Comparison of ENCODE assay signal across 1 cellular context in genomic region chr5:148826082-148826971, GRCh38.
A peak's percentile ranks its signal among the peaks of the same experiment; 100 is the strongest.
TF ChIP-seq lines count a peak whose summit lies in the region.

TSS of gene ADRB2 (plus strand) at chr5:148826611. CDS start at chr5:148826832, 221 bp downstream.

TF ChIP-seq in SK-N-SH, 30 proteins besides CTCF, POLR2A, EP300 and RAD21 (continued from another document):
- TF ChIP-seq, protein P1, sequence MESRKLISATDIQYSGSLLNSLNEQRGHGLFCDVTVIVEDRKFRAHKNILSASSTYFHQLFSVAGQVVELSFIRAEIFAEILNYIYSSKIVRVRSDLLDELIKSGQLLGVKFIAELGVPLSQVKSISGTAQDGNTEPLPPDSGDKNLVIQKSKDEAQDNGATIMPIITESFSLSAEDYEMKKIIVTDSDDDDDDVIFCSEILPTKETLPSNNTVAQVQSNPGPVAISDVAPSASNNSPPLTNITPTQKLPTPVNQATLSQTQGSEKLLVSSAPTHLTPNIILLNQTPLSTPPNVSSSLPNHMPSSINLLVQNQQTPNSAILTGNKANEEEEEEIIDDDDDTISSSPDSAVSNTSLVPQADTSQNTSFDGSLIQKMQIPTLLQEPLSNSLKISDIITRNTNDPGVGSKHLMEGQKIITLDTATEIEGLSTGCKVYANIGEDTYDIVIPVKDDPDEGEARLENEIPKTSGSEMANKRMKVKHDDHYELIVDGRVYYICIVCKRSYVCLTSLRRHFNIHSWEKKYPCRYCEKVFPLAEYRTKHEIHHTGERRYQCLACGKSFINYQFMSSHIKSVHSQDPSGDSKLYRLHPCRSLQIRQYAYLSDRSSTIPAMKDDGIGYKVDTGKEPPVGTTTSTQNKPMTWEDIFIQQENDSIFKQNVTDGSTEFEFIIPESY (IDR thresholded peaks at IDR 0.05; ENCODE audit: borderline replicate concordance, low read depth) = no peak
- TF ChIP-seq FOXM1 (IDR thresholded peaks at IDR 0.05; ENCODE audit: low read depth) = no peak
- TF ChIP-seq JUND (IDR thresholded peaks at IDR 0.05) = no peak
- peak; percentile 28; the same call in 1 of the 2 replicates for TF ChIP-seq RFX5 (IDR thresholded peaks at IDR 0.05; ENCODE audit: low read length)
- no peak for TF ChIP-seq TCF12 (IDR thresholded peaks at IDR 0.05)
- 0 out of 2 replicates have a peak, but pooled peaks have one; percentile 31 for TF ChIP-seq YY1 (IDR thresholded peaks at IDR 0.05; ENCODE audit: low read depth)
- TF ChIP-seq TAF1 (IDR thresholded peaks at IDR 0.05; ENCODE audit: borderline replicate concordance, low read depth, low read length) = peak; percentile 68; the same call in 1 of the 2 replicates
- peak; percentile 42 for TF ChIP-seq NRF1 (IDR thresholded peaks at IDR 0.05; ENCODE audit: low read depth, low read length)
- TF ChIP-seq TEAD4 (IDR thresholded peaks at IDR 0.05; ENCODE audit: borderline replicate concordance, insufficient read depth) = no peak
- peak; percentile 49; the same call in 1 of the 2 replicates for TF ChIP-seq RCOR1 (IDR thresholded peaks at IDR 0.05; ENCODE audit: low read length)
- peak; percentile 85 for TF ChIP-seq POLR2AphosphoS5 (IDR thresholded peaks at IDR 0.05; ENCODE audit: low read depth, low read length)
